8 cellular contexts compared by ENCODE assay signal in the genomic region with DNA sequence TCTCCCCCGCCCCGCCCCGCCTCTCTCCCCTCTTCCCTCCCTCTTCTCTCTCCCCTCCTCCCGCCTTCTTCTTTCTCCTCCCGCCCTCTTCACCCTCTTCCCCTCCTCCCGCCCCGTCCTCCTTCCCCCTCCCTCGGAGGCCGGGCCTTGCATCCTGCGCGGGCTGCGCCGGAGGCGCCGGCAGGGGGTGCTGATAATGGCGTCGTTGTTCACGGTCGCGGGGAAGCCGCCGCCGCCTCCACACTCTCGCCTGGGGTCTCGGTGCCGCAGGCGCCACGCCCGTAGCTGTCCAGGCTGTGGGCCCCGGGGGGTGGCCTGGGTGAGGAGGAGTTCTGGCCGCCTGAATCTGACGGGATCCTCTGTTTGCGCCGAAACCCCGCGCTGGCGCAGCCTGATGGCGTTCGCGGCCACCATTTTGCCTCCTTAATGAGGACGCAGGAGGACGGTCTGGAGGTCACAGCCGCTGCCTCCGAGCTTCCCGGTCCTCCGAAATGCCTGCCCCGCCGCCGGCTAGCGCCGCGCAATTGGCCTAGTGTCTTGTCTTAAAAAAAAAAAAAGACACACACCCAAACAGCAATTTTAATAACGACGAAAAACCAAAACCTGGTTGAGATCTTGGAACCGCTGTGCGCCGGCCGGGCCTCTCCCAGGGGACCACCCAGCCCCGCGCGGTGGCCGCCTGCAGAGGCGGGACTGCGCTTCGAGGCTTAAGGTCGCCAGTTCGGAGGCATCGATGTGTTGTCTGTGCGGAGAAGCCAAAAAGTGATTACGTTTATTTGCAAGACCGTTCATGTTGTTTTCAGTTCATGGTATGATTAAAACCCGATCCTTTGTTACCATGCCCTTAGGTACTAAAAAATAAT.
DNase-seq lines count a peak whose midpoint lies in the region; ATAC-seq and TF ChIP-seq lines count a peak whose summit lies in the region.

No MANE protein-coding gene starts in this region.

- intact Hi-C loops in PC-3 (cut with micrococcal nuclease), result loop anchor here (1.0 to 10.0 kb wide), 6 partner anchors 71 to 516 kb away; a partner anchor contains a TSS

- peak overlapping the region; percentile 74 for H3K4me3 ChIP-seq in PC-3 (ENCODE audit: low read length)
- peak overlapping the region; percentile 77 to 84 for H3K4me3 ChIP-seq in muscle layer of duodenum (ENCODE audit: low read depth in 1 of 2, low read length in 2 of 2)

- H3K27ac ChIP-seq in PC-3 (ENCODE audit: low read length) (peak overlapping the region; percentile 95), muscle layer of duodenum (ENCODE audit: low read length) (peak overlapping the region; percentile 98)

- no peaks in the 10 kb centered on the region for H4K20me1 ChIP-seq in PC-3 (ENCODE audit: low read length)

- H3K79me2 ChIP-seq in PC-3 (ENCODE audit: low read length), result peaks cover 19% of the 10 kb centered on the region

- H3K4me3 Mint-ChIP-seq in activated T-cell treated with anti-CD3 and anti-CD28 coated beads, Interleukin-2, amount 50 U/mL, for 24 hours, result peak overlapping the region; percentile 88

- ATAC-seq in GM21723 (IDR thresholded peaks at IDR 0.05; ENCODE audit: unreplicated experiment) (peak; percentile 64), PC-3 (peak; percentile 66), esophagus mucosa (peak; percentile 98)

- POLR2A ChIA-PET in PC-3 (lab: Charles Lee; ENCODE audit: unreplicated experiment), result interaction anchor here (0.6 to 0.7 kb wide), 4 partner anchors 122 to 237 kb away, joined by 3 to 10 read pairs (median 3); a partner anchor contains a TSS

- no peaks in the 10 kb centered on the region for H3K27me3 Mint-ChIP-seq in activated T-cell treated with anti-CD3 and anti-CD28 coated beads, Interleukin-2, amount 50 U/mL, for 24 hours

- BruUV-seq in PC-3 (replicated peaks; lab: Mats Ljungman, UMichigan), result TSS peak; percentile 78

- H3K9me3 Mint-ChIP-seq in activated T-cell treated with anti-CD3 and anti-CD28 coated beads, Interleukin-2, amount 50 U/mL, for 24 hours, result no peaks in the 10 kb centered on the region

- peaks cover 20% of the 10 kb centered on the region for H3K4me1 Mint-ChIP-seq in activated T-cell treated with anti-CD3 and anti-CD28 coated beads, Interleukin-2, amount 50 U/mL, for 24 hours (ENCODE audit: low read depth)

- peak overlapping the region; percentile 98 for H3K27ac Mint-ChIP-seq in activated T-cell treated with anti-CD3 and anti-CD28 coated beads, Interleukin-2, amount 50 U/mL, for 24 hours

- no peaks in the 10 kb centered on the region for H3K27me3 ChIP-seq in PC-3 (ENCODE audit: low read length)
- H3K27me3 ChIP-seq in muscle layer of duodenum (ENCODE audit: low read depth, low read length), result no peaks in the 10 kb centered on the region

- H3K36me3 ChIP-seq in PC-3 (ENCODE audit: low read depth, low read length) (no peaks in the 10 kb centered on the region), muscle layer of duodenum (ENCODE audit: control insufficient read depth in 1 of 2, insufficient read depth in 2 of 2, low read length in 2 of 2) (peaks cover 0 to 19% of the 10 kb centered on the region in 2 donors)

- peaks cover 12% of the 10 kb centered on the region for H3K36me3 Mint-ChIP-seq in activated T-cell treated with anti-CD3 and anti-CD28 coated beads, Interleukin-2, amount 50 U/mL, for 24 hours (ENCODE audit: low read depth)

- CTCF ChIA-PET in PC-3 (lab: Charles Lee), result interaction anchor here (1.0 to 1.1 kb wide), 2 partner anchors 71 to 169 kb away, joined by 6 to 14 read pairs; no protein-coding TSS in a partner anchor

- H3K9me2 ChIP-seq in PC-3 (replicated peaks; ENCODE audit: low read length), result no peaks in the 10 kb centered on the region

- TF ChIP-seq CTCF in PC-3 (conservative IDR thresholded peaks at IDR 0.05; ENCODE audit: low read depth, low read length), result peak; percentile 65

- peak overlapping the region; percentile 96 for H3K9ac ChIP-seq in PC-3 (ENCODE audit: low read length)

- DNase-seq in DMS79 treated with DMSO at 0.1 percent for 48 hours (lab: John Stamatoyannopoulos, UW) (peak; percentile 97), KBM-7 (peak; percentile 94), PC-3 (peak; percentile 96)
- peak; percentile 95 for DNase-seq in activated T-cell treated with anti-CD3 and anti-CD28 coated beads, Interleukin-2, amount 50 U/mL, for 24 hours
- peak; percentile 81 for DNase-seq in stimulated activated CD8-positive, alpha-beta memory T cell treated with anti-CD3 and anti-CD28 coated beads, Interleukin-7, amount 100 ng/mL, for 24 hours (ENCODE audit: low read depth)

- peak overlapping the region; percentile 87 for H3K4me2 ChIP-seq in PC-3 (ENCODE audit: low read length)

- H3K4me1 ChIP-seq in PC-3 (ENCODE audit: insufficient read depth, low read length) (peaks cover 17% of the 10 kb centered on the region), muscle layer of duodenum (ENCODE audit: control insufficient read depth in 1 of 2, insufficient read depth in 2 of 2, low read length in 2 of 2) (peaks cover 0 to 8% of the 10 kb centered on the region in 2 donors)

- no peaks in the 10 kb centered on the region for H3F3A ChIP-seq in PC-3 (ENCODE audit: low read length, unreplicated experiment)

- H2AFZ ChIP-seq in PC-3 (ENCODE audit: low read length), result peak overlapping the region; percentile 72

- in situ Hi-C loops in KBM-7 (cut with MboI; ENCODE audit: low pct_unique_long_range_greater_than_20kb, low sequenced_read_pairs), result no loop called here

- H3K9me3 ChIP-seq in PC-3 (ENCODE audit: low read length) (no peaks in the 10 kb centered on the region), muscle layer of duodenum (ENCODE audit: control insufficient read depth in 1 of 2, low read length in 2 of 2) (no peaks in the 10 kb centered on the region)

Comparison
In these comparisons a context has a peak if more than half of its experiments do, and no peak if none do; other contexts are left out.
1. Peak in every context shown above with its lines: DNase-seq, ATAC-seq, H3K4me3 ChIP-seq and H3K27ac ChIP-seq.